Comparison of ENCODE assay signal across 1 cellular context in the genomic region with DNA sequence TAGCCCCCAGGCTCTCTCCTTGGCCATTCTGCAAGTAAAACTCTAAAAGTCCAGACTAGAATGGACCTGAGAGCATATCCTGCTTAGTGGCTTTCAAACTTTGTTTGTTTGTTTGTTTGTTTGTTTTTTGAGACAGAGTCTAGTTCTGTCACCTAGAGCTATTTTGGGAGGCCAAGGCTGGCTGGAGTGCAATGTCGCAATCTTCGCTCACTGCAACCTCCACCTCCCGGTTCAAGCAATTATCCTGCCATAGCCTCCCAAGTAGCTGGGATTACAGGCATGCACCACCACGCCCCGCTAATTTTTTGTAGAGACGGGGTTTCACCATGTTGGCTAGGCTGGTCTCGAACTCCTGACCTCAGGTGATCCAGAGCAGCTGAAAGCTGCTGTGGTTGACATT.
A peak's percentile ranks its signal among the peaks of the same experiment; 100 is the strongest.
TF ChIP-seq lines count a peak whose summit lies in the region.

No MANE protein-coding gene starts in this region.

TF ChIP-seq in K562, 482 proteins besides CTCF, POLR2A, EP300 and RAD21:
- TF ChIP-seq CEBPB (tag; IDR thresholded peaks at IDR 0.05): peak; percentile 47
- no peak for TF ChIP-seq GABPB2 (CRISPR knock-in tag; conservative IDR thresholded peaks at IDR 0.05)
- TF ChIP-seq, protein P1, sequence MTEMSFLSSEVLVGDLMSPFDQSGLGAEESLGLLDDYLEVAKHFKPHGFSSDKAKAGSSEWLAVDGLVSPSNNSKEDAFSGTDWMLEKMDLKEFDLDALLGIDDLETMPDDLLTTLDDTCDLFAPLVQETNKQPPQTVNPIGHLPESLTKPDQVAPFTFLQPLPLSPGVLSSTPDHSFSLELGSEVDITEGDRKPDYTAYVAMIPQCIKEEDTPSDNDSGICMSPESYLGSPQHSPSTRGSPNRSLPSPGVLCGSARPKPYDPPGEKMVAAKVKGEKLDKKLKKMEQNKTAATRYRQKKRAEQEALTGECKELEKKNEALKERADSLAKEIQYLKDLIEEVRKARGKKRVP (CRISPR knock-in tag; IDR thresholded peaks at IDR 0.05): no peak
- no peak for TF ChIP-seq ZNF561 (CRISPR knock-in tag; conservative IDR thresholded peaks at IDR 0.05)
- no peak for TF ChIP-seq NFIC (IDR thresholded peaks at IDR 0.05)
- no peak for TF ChIP-seq ESRRA (IDR thresholded peaks at IDR 0.05; ENCODE audit: borderline replicate concordance, low read depth)
- TF ChIP-seq ZEB2 (IDR thresholded peaks at IDR 0.05): no peak
